31 cellular contexts compared by ENCODE assay signal in the genomic region with DNA sequence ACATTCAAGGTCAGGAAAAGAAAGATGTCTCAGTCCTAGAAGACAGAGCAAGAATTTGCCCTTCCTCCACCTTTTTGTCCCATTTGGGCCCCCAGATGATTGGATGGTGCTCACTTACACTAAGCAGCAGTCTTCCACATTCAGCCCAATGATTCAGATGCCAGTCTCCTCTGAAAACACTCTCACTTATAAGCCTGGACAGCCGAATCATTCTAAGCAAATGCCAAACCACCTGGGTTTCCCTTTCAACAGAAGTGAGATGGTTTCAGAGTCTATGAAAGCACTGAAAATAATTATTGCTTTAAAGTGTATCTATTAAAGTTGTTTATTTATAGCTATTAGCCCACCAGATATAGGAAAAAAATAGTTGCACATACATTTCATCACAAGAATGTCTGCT.
"Had no signal": no experiment of that assay in that cellular context is flagged by ENCODE, and none has a peak within 500 bp of the region (broad histone marks: within the 10 kb centered on the region; RNA-seq: fewer than 3 reads in every experiment).

No MANE protein-coding gene starts in this region.

- H3K4me1 Mint-ChIP-seq: memory B cell; naive B cell; nephron; neural progenitor cell; stimulated activated memory B cell treated with anti-CD40 and anti-IgM and Interleukin-4, amounts not matched to agents 10 μg/mL and 1 μg/mL and 100 μg/mL, for 72 hours had no signal

- H3K36me3 Mint-ChIP-seq: memory B cell; naive B cell; neural progenitor cell; stimulated activated memory B cell treated with anti-CD40 and anti-IgM and Interleukin-4, amounts not matched to agents 10 μg/mL and 1 μg/mL and 100 μg/mL, for 72 hours had no signal

- H3K27me3 Mint-ChIP-seq: dendritic cell treated with granulocyte-macrophage colony-stimulating factor and Interleukin-4, amounts not matched to agents 40 ng/mL and 50 ng/mL, for 4 days; memory B cell; naive B cell; stimulated activated memory B cell treated with anti-CD40 and anti-IgM and Interleukin-4, amounts not matched to agents 10 μg/mL and 1 μg/mL and 100 μg/mL, for 72 hours had no signal

- H3K4me3 ChIP-seq: colonic mucosa, gastrocnemius medialis, lung, mucosa of descending colon, neural progenitor cell, psoas muscle, sigmoid colon, spleen, thoracic aorta, tibial nerve, upper lobe of left lung had no signal

- H3K9me3 Mint-ChIP-seq: dendritic cell treated with granulocyte-macrophage colony-stimulating factor and Interleukin-4, amounts not matched to agents 40 ng/mL and 50 ng/mL, for 4 days; endodermal cell; nephron; neural progenitor cell had no signal

- H3K4me3 Mint-ChIP-seq: dendritic cell treated with granulocyte-macrophage colony-stimulating factor and Interleukin-4, amounts not matched to agents 40 ng/mL and 50 ng/mL, for 4 days; endodermal cell; memory B cell; naive B cell; nephron; neural progenitor cell; stimulated activated memory B cell treated with anti-CD40 and anti-IgM and Interleukin-4, amounts not matched to agents 10 μg/mL and 1 μg/mL and 100 μg/mL, for 72 hours had no signal

- H3K27me3 ChIP-seq: colonic mucosa, gastrocnemius medialis, neural progenitor cell, sigmoid colon, spleen, tibial nerve, upper lobe of left lung had no signal

- DNase-seq: colonic mucosa; effector CD8-positive, alpha-beta T cell; endodermal cell; foreskin fibroblast; gastrocnemius medialis; head of caudate nucleus; left ventricle myocardium superior; mucosa of descending colon; naive B cell; nucleus accumbens; posterior cingulate gyrus; psoas muscle; right cardiac atrium; sigmoid colon; spleen; stimulated activated CD4-positive, alpha-beta T cell treated with anti-CD3 and anti-CD28 coated beads, Interleukin-4, amount 100 ng/mL, for 4 hours; stimulated activated naive CD8-positive, alpha-beta T cell treated with anti-CD3 and anti-CD28 coated beads, Interleukin-15, Interleukin-2, amounts not matched to agents 100 U/mL and 50 U/mL, for 24 hours; substantia nigra; upper lobe of left lung had no signal

- H3K36me3 ChIP-seq: colonic mucosa, gastrocnemius medialis, neural progenitor cell, sigmoid colon, spleen, thoracic aorta, tibial nerve, upper lobe of left lung had no signal

- ATAC-seq: esophagus mucosa; gastrocnemius medialis; left ventricle myocardium superior; mucosa of descending colon; psoas muscle; right cardiac atrium; stimulated activated memory B cell treated with anti-CD40 and anti-IgM and Interleukin-4, amounts not matched to agents 10 μg/mL and 1 μg/mL and 100 μg/mL, for 72 hours; stimulated activated naive CD8-positive, alpha-beta T cell treated with anti-CD3 and anti-CD28 coated beads, Interleukin-15, Interleukin-2, amounts not matched to agents 100 U/mL and 50 U/mL, for 24 hours had no signal

- H2AFZ ChIP-seq: neural progenitor cell had no signal

- FAIRE-seq: keratinocyte, urothelium cell line had no signal

- H3K9ac ChIP-seq: neural progenitor cell had no signal

- H3K27ac ChIP-seq: colonic mucosa, epithelial cell of prostate, gastrocnemius medialis, neural progenitor cell, psoas muscle, sigmoid colon, spleen, thoracic aorta, tibial nerve, upper lobe of left lung had no signal

- H3K4me1 ChIP-seq: colonic mucosa, gastrocnemius medialis, psoas muscle, sigmoid colon, spleen, tibial nerve, upper lobe of left lung had no signal

- H3K4me2 ChIP-seq: neural progenitor cell had no signal

- H3K9me3 ChIP-seq: colonic mucosa, gastrocnemius medialis, psoas muscle, sigmoid colon, thoracic aorta, tibial nerve, upper lobe of left lung had no signal

- H3K27ac Mint-ChIP-seq: dendritic cell treated with granulocyte-macrophage colony-stimulating factor and Interleukin-4, amounts not matched to agents 40 ng/mL and 50 ng/mL, for 4 days; endodermal cell; memory B cell; naive B cell; nephron; neural progenitor cell; stimulated activated memory B cell treated with anti-CD40 and anti-IgM and Interleukin-4, amounts not matched to agents 10 μg/mL and 1 μg/mL and 100 μg/mL, for 72 hours had no signal
